ENCODE assay signal across 10 cellular contexts in the genomic region with DNA sequence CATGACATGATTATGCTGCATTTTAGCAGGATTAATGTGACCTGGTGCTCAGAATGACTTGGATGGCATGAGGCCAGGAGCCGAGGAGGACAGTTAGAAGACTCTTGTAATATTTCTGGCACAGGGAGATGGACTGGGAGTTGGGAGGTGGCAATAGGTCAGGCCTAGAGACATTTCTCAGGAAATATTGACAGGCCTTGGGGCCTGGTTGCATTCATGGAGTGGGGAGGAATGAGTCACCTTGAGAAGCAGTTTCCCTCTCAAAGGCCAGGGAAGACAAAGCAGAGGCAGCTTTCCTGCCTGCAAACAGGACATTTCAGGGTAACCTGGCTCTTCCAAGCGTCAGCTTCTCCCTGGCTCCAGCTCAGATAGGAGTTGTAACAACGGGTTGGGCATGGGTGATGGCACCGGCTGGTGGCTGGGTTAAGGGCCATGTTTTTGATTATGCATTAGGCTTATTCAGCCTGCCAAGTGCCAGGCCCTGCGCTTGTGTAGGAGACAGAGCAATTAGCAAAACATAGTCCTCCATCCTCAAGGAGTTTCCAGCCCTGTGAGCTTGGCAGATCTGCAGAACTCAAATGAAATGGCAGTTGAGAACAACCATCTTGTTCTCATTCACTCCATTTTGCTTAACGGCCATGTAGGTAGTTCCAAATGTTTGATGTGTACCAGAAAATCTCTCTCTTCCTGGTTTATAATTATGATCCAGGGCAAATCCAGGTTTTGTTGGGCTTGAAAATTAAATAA. TPM values are rescaled to one million over a fixed set of nuclear protein-coding genes. Genes with fewer than 3 reads are reported as not detected.
DNase-seq lines count a peak whose midpoint lies in the region; TF ChIP-seq lines count a peak whose summit lies in the region.
"Had no signal": no experiment of that assay in that cellular context is flagged by ENCODE, and none has a peak within 500 bp of the region (broad histone marks: within the 10 kb centered on the region; RNA-seq: fewer than 3 reads in every experiment).

No MANE protein-coding gene starts in this region.

- H3K27me3 ChIP-seq in WERI-Rb-1 (ENCODE audit: insufficient read depth, low read depth, severe bottlenecking) (no peaks in the 10 kb centered on the region), thyroid gland (no peaks in the 10 kb centered on the region)
- H3K27me3 ChIP-seq: BLaER1 had no signal

- H3K27me3 Mint-ChIP-seq in activated naive CD4-positive, alpha-beta T cell treated with anti-CD3 and anti-CD28 coated beads, Interleukin-2, amount 50 U/mL, for 24 hours = no peaks in the 10 kb centered on the region
- H3K27me3 Mint-ChIP-seq in activated naive CD4-positive, alpha-beta T cell treated with anti-CD3 and anti-CD28 coated beads, Interleukin-2, amount 10 ng/mL, durations not matched to agents 7 days and 5 days = peaks cover 10% of the 10 kb centered on the region

- peak overlapping the region; percentile 20 for H3K27ac Mint-ChIP-seq in activated naive CD4-positive, alpha-beta T cell treated with anti-CD3 and anti-CD28 coated beads, Interleukin-2, amount 50 U/mL, for 24 hours
- no peak overlapping the region for H3K27ac Mint-ChIP-seq in activated naive CD4-positive, alpha-beta T cell treated with anti-CD3 and anti-CD28 coated beads, Interleukin-2, amount 10 ng/mL, durations not matched to agents 7 days and 5 days

- no peaks in the 10 kb centered on the region for H3K9me3 ChIP-seq in WERI-Rb-1 (ENCODE audit: severe bottlenecking)
- no peaks in the 10 kb centered on the region for H3K9me3 ChIP-seq in thyroid gland
- H3K9me3 ChIP-seq: BLaER1 had no signal

- no peak for TF ChIP-seq POLR2A in thyroid gland (IDR thresholded peaks at IDR 0.05)

- H3K27ac ChIP-seq in WERI-Rb-1 (peak overlapping the region; percentile 91), thyroid gland (peak overlapping the region in 2 of 3 donors; percentile 88 to 95)
- H3K27ac ChIP-seq: BLaER1 had no signal

- H3K4me1 ChIP-seq in thyroid gland = peaks cover 21 to 28% of the 10 kb centered on the region in 2 donors

- H3K4me3 ChIP-seq in WERI-Rb-1 (ENCODE audit: low read depth, low read length) = no peak overlapping the region
- H3K4me3 ChIP-seq in foreskin fibroblast (ENCODE audit: low read depth in 1 of 2, low read length in 2 of 2) = no peak overlapping the region
- no peak overlapping the region for H3K4me3 ChIP-seq in thyroid gland (replicated peaks in 1 of 3)
- H3K4me3 ChIP-seq: BLaER1 had no signal

- no peak overlapping the region for H3K4me3 Mint-ChIP-seq in activated naive CD4-positive, alpha-beta T cell treated with anti-CD3 and anti-CD28 coated beads, Interleukin-2, amount 50 U/mL, for 24 hours
- H3K4me3 Mint-ChIP-seq in activated naive CD4-positive, alpha-beta T cell treated with anti-CD3 and anti-CD28 coated beads, Interleukin-2, amount 10 ng/mL, durations not matched to agents 7 days and 5 days = no peak overlapping the region

- no peaks in the 10 kb centered on the region; the same call in 1 of the 2 replicates for H3K36me3 ChIP-seq in WERI-Rb-1
- no peaks in the 10 kb centered on the region for H3K36me3 ChIP-seq in thyroid gland

- DNase-seq in activated naive CD4-positive, alpha-beta T cell treated with anti-CD3 and anti-CD28 coated beads, Interleukin-2, amount 10 ng/mL, durations not matched to agents 7 days and 5 days = no peak
- DNase-seq in WERI-Rb-1 = no peak
- DNase-seq in foreskin fibroblast = peak; percentile 48 to 75
- peak in 1 of 2 donors; percentile 11 for DNase-seq in thyroid gland
- DNase-seq in medulla oblongata (ENCODE audit: extremely low spot score) = no peak
- DNase-seq in UCSD-AML1 (lab: John Stamatoyannopoulos, UW; ENCODE audit: unreplicated experiment) = no peak
- DNase-seq in NCI-H1694 treated with DMSO at 0.1 percent for 48 hours (lab: John Stamatoyannopoulos, UW) = no peak
- DNase-seq: NCI-H1105 had no signal

- H3K36me3 Mint-ChIP-seq in activated naive CD4-positive, alpha-beta T cell treated with anti-CD3 and anti-CD28 coated beads, Interleukin-2, amount 50 U/mL, for 24 hours = no peaks in the 10 kb centered on the region
- peaks cover 14% of the 10 kb centered on the region for H3K36me3 Mint-ChIP-seq in activated naive CD4-positive, alpha-beta T cell treated with anti-CD3 and anti-CD28 coated beads, Interleukin-2, amount 10 ng/mL, durations not matched to agents 7 days and 5 days

- intact Hi-C loops in thyroid gland (cut with DNase I) = loop anchor here (2.0 to 5.0 kb wide), 2 partner anchors 76 to 78 kb away; no protein-coding TSS in a partner anchor

- peaks cover 22% of the 10 kb centered on the region for H3K4me1 Mint-ChIP-seq in activated naive CD4-positive, alpha-beta T cell treated with anti-CD3 and anti-CD28 coated beads, Interleukin-2, amount 50 U/mL, for 24 hours
- H3K4me1 Mint-ChIP-seq in activated naive CD4-positive, alpha-beta T cell treated with anti-CD3 and anti-CD28 coated beads, Interleukin-2, amount 10 ng/mL, durations not matched to agents 7 days and 5 days = peaks cover 38% of the 10 kb centered on the region

- H3K9me3 Mint-ChIP-seq in activated naive CD4-positive, alpha-beta T cell treated with anti-CD3 and anti-CD28 coated beads, Interleukin-2, amount 50 U/mL, for 24 hours = no peaks in the 10 kb centered on the region
- no peaks in the 10 kb centered on the region for H3K9me3 Mint-ChIP-seq in activated naive CD4-positive, alpha-beta T cell treated with anti-CD3 and anti-CD28 coated beads, Interleukin-2, amount 10 ng/mL, durations not matched to agents 7 days and 5 days

- TF ChIP-seq CTCF in WERI-Rb-1 (IDR thresholded peaks at IDR 0.05; ENCODE audit: low read depth, low read length) (no peak), foreskin fibroblast (IDR thresholded peaks at IDR 0.05; ENCODE audit: low read depth, low read length) (no peak), thyroid gland (IDR thresholded peaks at IDR 0.05) (no peak)

- CTCF ChIA-PET in activated naive CD4-positive, alpha-beta T cell treated with anti-CD3 and anti-CD28 coated beads, Interleukin-2, amount 10 ng/mL, durations not matched to agents 7 days and 5 days (lab: Charles Lee) = interaction anchor here (2.8 kb wide), 1 partner anchor 11 kb away, joined by 11 read pairs; no protein-coding TSS in a partner anchor

- 86 to 89% methylated on average over 6 of the region's 6 CpGs for whole genome bisulfite sequencing in thyroid gland, 2 donors

RNA-seq across cellular contexts. Expression of gene HK1, which starts 38.2 kb away (rescaled TPM):
- total RNA-seq in thyroid gland = 100 to 1,000 TPM; 106 to 231 (median 189) TPM

Comparison
In these comparisons a context has a peak if more than half of its experiments do, and no peak if none do; other contexts are left out.
1. DNase-seq: peak in foreskin fibroblast (2 of 2); none in activated naive CD4-positive, alpha-beta T cell treated with anti-CD3 and anti-CD28 coated beads, Interleukin-2, amount 10 ng/mL, durations not matched to agents 7 days and 5 days (single experiment), WERI-Rb-1 (single experiment), medulla oblongata (single experiment), UCSD-AML1 (single experiment) and NCI-H1694 treated with DMSO at 0.1 percent for 48 hours (single experiment).